8 cellular contexts compared by ENCODE assay signal in genomic region chr2:44941551-44942234, GRCh38. TPM values are rescaled to one million over a fixed set of nuclear protein-coding genes. Genes with fewer than 3 reads are reported as not detected.
DNase-seq lines count a peak whose midpoint lies in the region; ATAC-seq and TF ChIP-seq lines count a peak whose summit lies in the region.

SIX3 (plus strand) TSS chr2:44941702; CDS start chr2:44942105, 403 bp downstream.

- H3K27ac ChIP-seq in CD4-positive, CD25-positive, alpha-beta regulatory T cell (ENCODE audit: insufficient read depth, low read length, poor library complexity, severe bottlenecking) = no peak within 1 kb of the TSS
- H3K27ac ChIP-seq in sigmoid colon = no peak within 1 kb of the TSS

- H3K36me3 ChIP-seq in CD4-positive, CD25-positive, alpha-beta regulatory T cell (ENCODE audit: control insufficient read depth, insufficient read depth, low read length) = no peaks in the 10 kb centered on the region
- H3K36me3 ChIP-seq in sigmoid colon = no peaks in the 10 kb centered on the region

- peak within 1 kb of the TSS; percentile 79 to 91 (median 82) for H3K4me3 Mint-ChIP-seq in CD4-positive, CD25-positive, alpha-beta regulatory T cell

- H3K9me3 ChIP-seq in CD4-positive, CD25-positive, alpha-beta regulatory T cell (ENCODE audit: control insufficient read depth in 2 of 2, low read length in 2 of 2) = no peaks in the 10 kb centered on the region
- H3K9me3 ChIP-seq in sigmoid colon = no peaks in the 10 kb centered on the region

- H3K9me3 Mint-ChIP-seq in CD4-positive, CD25-positive, alpha-beta regulatory T cell = peaks cover 0 to 2% (median 0%) of the 10 kb centered on the region in 7 donors

- peak in 2 of 3 donors; percentile 38 to 82 for DNase-seq in CD4-positive, CD25-positive, alpha-beta regulatory T cell
- DNase-seq in HuH-7 (ENCODE audit: low spot score) = peak; percentile 47
- DNase-seq in activated CD4-positive, alpha-beta T cell treated with anti-CD3 and anti-CD28 coated beads, Interleukin-2, amount 50 U/mL, for 1 hour = peak; percentile 5
- DNase-seq in fibroblast of pulmonary artery (ENCODE audit: low read depth) = no peak
- DNase-seq in sigmoid colon = no peak
- no peak for DNase-seq in mesenteric fat pad (ENCODE audit: low spot score)
- no peak for DNase-seq in Kasumi-1 (lab: John Stamatoyannopoulos, UW)

- no peak for TF ChIP-seq POLR2A in sigmoid colon (IDR thresholded peaks at IDR 0.05)

- peaks cover 23% of the 10 kb centered on the region for H3K27me3 ChIP-seq in CD4-positive, CD25-positive, alpha-beta regulatory T cell (ENCODE audit: control insufficient read depth, insufficient read depth, low read length)
- peaks cover 62 to 100% (median 87%) of the 10 kb centered on the region in 3 donors for H3K27me3 ChIP-seq in sigmoid colon

- H3K4me1 ChIP-seq in CD4-positive, CD25-positive, alpha-beta regulatory T cell (ENCODE audit: control insufficient read depth, insufficient read depth, low read length, poor library complexity, severe bottlenecking) = peaks cover 52% of the 10 kb centered on the region
- peaks cover 0 to 66% (median 57%) of the 10 kb centered on the region in 4 donors for H3K4me1 ChIP-seq in sigmoid colon

- H3K4me3 ChIP-seq in CD4-positive, CD25-positive, alpha-beta regulatory T cell (ENCODE audit: low read depth, low read length) = peak within 1 kb of the TSS; percentile 44
- H3K4me3 ChIP-seq in fibroblast of pulmonary artery (replicated peaks; ENCODE audit: low read depth, low read length) (peak within 1 kb of the TSS; percentile 10), sigmoid colon (peak within 1 kb of the TSS in 3 of 4 donors; percentile 22 to 36 (median 28))

- intact Hi-C loops in sigmoid colon (cut with DNase I) = no loop called here

- TF ChIP-seq EP300 in sigmoid colon (IDR thresholded peaks at IDR 0.05) = no peak

- peaks cover 84% of the 10 kb centered on the region for H3K27me3 Mint-ChIP-seq in CD4-positive, CD25-positive, alpha-beta regulatory T cell

- peaks cover 0 to 63% (median 24%) of the 10 kb centered on the region in 4 donors for H3K4me1 Mint-ChIP-seq in CD4-positive, CD25-positive, alpha-beta regulatory T cell

- 1 to 2% methylated on average over 39 of the region's 39 CpGs for WGBS in sigmoid colon, 2 donors

- no peaks in the 10 kb centered on the region for H3K36me3 Mint-ChIP-seq in CD4-positive, CD25-positive, alpha-beta regulatory T cell

- peak in 1 of 2 donors; percentile 47 for ATAC-seq in CD4-positive, CD25-positive, alpha-beta regulatory T cell (ENCODE audit: low read depth in 2 of 2)
- peak; percentile 44 for ATAC-seq in GM18909 (IDR thresholded peaks at IDR 0.05; ENCODE audit: poor library complexity, unreplicated experiment)

- TF ChIP-seq CTCF in fibroblast of pulmonary artery (IDR thresholded peaks at IDR 0.05; ENCODE audit: low read length, missing control alignments) = no peak
- TF ChIP-seq CTCF in sigmoid colon (IDR thresholded peaks at IDR 0.05) = no peak

- no peak within 1 kb of the TSS for H3K27ac Mint-ChIP-seq in CD4-positive, CD25-positive, alpha-beta regulatory T cell

RNA-seq across cellular contexts. Expression of gene SIX3, which starts in this region (rescaled TPM):
- not detected for total RNA-seq in CD4-positive, CD25-positive, alpha-beta regulatory T cell
- not detected for polyA plus RNA-seq in CD4-positive, CD25-positive, alpha-beta regulatory T cell
- total RNA-seq in sigmoid colon = not detected
- polyA plus RNA-seq in sigmoid colon = not detected
- not detected for total RNA-seq in mesenteric fat pad

Comparison
In these comparisons a context has a peak if more than half of its experiments do, and no peak if none do; other contexts are left out.
1. Peak in DNase-seq and H3K4me3 ChIP-seq in CD4-positive, CD25-positive, alpha-beta regulatory T cell; RNA of the gene not detected or under 1 TPM.
2. DNase-seq: peak in HuH-7 (single experiment) and activated CD4-positive, alpha-beta T cell treated with anti-CD3 and anti-CD28 coated beads, Interleukin-2, amount 50 U/mL, for 1 hour (single experiment); none in fibroblast of pulmonary artery (single experiment), sigmoid colon (single experiment), mesenteric fat pad (single experiment) and Kasumi-1 (0 of 2).
3. Peak in every context shown above with its lines, with median percentiles within 50 percentile points of each other: H3K4me3 ChIP-seq.